In genomic region chr16:11205754-11206459, GRCh38 we compare ENCODE assay signal across 12 cellular contexts. TPM values are rescaled to one million over a fixed set of nuclear protein-coding genes. Genes with fewer than 3 reads are reported as not detected.
DNase-seq lines count a peak whose midpoint lies in the region; ATAC-seq, FAIRE-seq and TF ChIP-seq lines count a peak whose summit lies in the region.
"Had no signal": no experiment of that assay in that cellular context is flagged by ENCODE, and none has a peak within 500 bp of the region (broad histone marks: within the 10 kb centered on the region; RNA-seq: fewer than 3 reads in every experiment).

No MANE protein-coding gene starts in this region.

- H3K4me2 ChIP-seq in H1 (ENCODE audit: insufficient read depth in 1 of 2, low read depth in 2 of 2, low read length in 2 of 2) = no peak overlapping the region; a peak in 1 of 4 replicates

- no peak overlapping the region for H3K4me3 ChIP-seq in H1 (ENCODE audit: extremely low read depth in 1 of 4, insufficient read depth in 2 of 4, low read depth in 3 of 4, low read length in 4 of 4)

- TF ChIP-seq CTCF in H1 (IDR thresholded peaks at IDR 0.05; ENCODE audit: control extremely low read depth in 1 of 3, insufficient read depth in 1 of 3, low read depth in 1 of 3, low read length in 3 of 3) = no peak

- no peak for TF ChIP-seq POLR2A in H1 (IDR thresholded peaks at IDR 0.05; ENCODE audit: control extremely low read depth in 1 of 2, low read depth in 2 of 2, low read length in 2 of 2)

- H3K27ac Mint-ChIP-seq in activated CD4-positive, alpha-beta T cell treated with anti-CD3 and anti-CD28 coated beads, Interleukin-2, amount 10 ng/mL, durations not matched to agents 24 days and 14 days = peak overlapping the region; percentile 91
- peak overlapping the region; percentile 96 for H3K27ac Mint-ChIP-seq in stimulated activated effector memory CD8-positive, alpha-beta T cell treated with anti-CD3 and anti-CD28 coated beads, Interleukin-12 subunit alpha, Interleukin-12 subunit beta, amount 100 ng/mL, for 72 hours

- H3K27me3 ChIP-seq in H1 (replicated peaks in 1 of 4; ENCODE audit: control insufficient read depth in 3 of 4, extremely low read depth in 1 of 4, insufficient read depth in 3 of 4, low read length in 3 of 4) = no peaks in the 10 kb centered on the region; a peak in 1 of 7 replicates

- peaks cover 7 to 25% (median 15%) of the 10 kb centered on the region in 4 experiments for H3K4me1 ChIP-seq in H1 (replicated peaks in 1 of 4; ENCODE audit: control insufficient read depth in 3 of 4, insufficient read depth in 4 of 4, low read length in 3 of 4)

- H4K91ac ChIP-seq in H1 (replicated peaks; ENCODE audit: insufficient read length, low read length) = peak overlapping the region; percentile 79

- H3K18ac ChIP-seq in H1 (ENCODE audit: extremely low read depth, low read length) = no peak overlapping the region

- no peak overlapping the region for H3K14ac ChIP-seq in H1 (ENCODE audit: insufficient read length)

- peaks cover 8% of the 10 kb centered on the region in 2 experiments; a peak in 3 of 4 replicates for H3K9me3 ChIP-seq in H1 (ENCODE audit: insufficient read depth in 2 of 2, low read depth in 1 of 2, low read length in 1 of 2)

- H2AK5ac ChIP-seq in H1 (ENCODE audit: low read depth, low read length) = no peak overlapping the region

- peak overlapping the region; percentile 81; the same call in 1 of the 2 replicates for H2BK12ac ChIP-seq in H1 (ENCODE audit: low read depth, low read length)

- intact Hi-C loops in activated CD4-positive, alpha-beta T cell treated with anti-CD3 and anti-CD28 coated beads, Interleukin-2, amount 10 ng/mL, durations not matched to agents 24 days and 14 days (cut with micrococcal nuclease) = no loop called here

- no peak overlapping the region for H3K27ac ChIP-seq in H1 (ENCODE audit: low read depth, low read length)

- no peak overlapping the region for H2BK120ac ChIP-seq in H1 (replicated peaks; ENCODE audit: low read depth, low read length)

- TF ChIP-seq RAD21 in H1 (IDR thresholded peaks at IDR 0.05 in 1 of 2, conservative IDR thresholded peaks at IDR 0.05 in 1 of 2; ENCODE audit: low read depth in 2 of 2, low read length in 2 of 2) = no peak

- H3K79me2 ChIP-seq in H1 (ENCODE audit: control insufficient read depth in 1 of 2, insufficient read depth in 2 of 2, low read length in 2 of 2) = no peaks in the 10 kb centered on the region

- CTCF ChIA-PET in H1 (lab: Charles Lee; ENCODE audit: partially characterized antibody) = interaction anchor here (0.7 to 4.0 kb wide), 9 partner anchors 13 to 413 kb away, joined by 3 to 28 read pairs (median 4); partner anchors contain the start of gene SOCS1

- peak; percentile 44 for ATAC-seq in stimulated activated effector memory CD8-positive, alpha-beta T cell treated with anti-CD3 and anti-CD28 coated beads, Interleukin-12 subunit alpha, Interleukin-12 subunit beta, amount 100 ng/mL, for 72 hours

- no peak for DNase-seq in activated CD4-positive, alpha-beta T cell treated with anti-CD3 and anti-CD28 coated beads, Interleukin-2, amount 10 ng/mL, durations not matched to agents 24 days and 14 days
- DNase-seq in activated CD4-positive, alpha-beta T cell treated with anti-CD3 and anti-CD28 coated beads for 48 hours = no peak
- peak; percentile 54 for DNase-seq in M059J (ENCODE audit: low read depth)
- no peak for DNase-seq in H1 (ENCODE audit: low read depth in 1 of 2, low spot score in 2 of 2)
- no peak for DNase-seq in stimulated activated effector memory CD8-positive, alpha-beta T cell treated with anti-CD3 and anti-CD28 coated beads, Interleukin-12 subunit alpha, Interleukin-12 subunit beta, amount 100 ng/mL, for 72 hours (ENCODE audit: low spot score in 2 of 2)
- DNase-seq in SIG-M5 (lab: John Stamatoyannopoulos, UW) = no peak
- DNase-seq in NCI-H2196 treated with DMSO at 0.1 percent for 48 hours (lab: John Stamatoyannopoulos, UW; ENCODE audit: unreplicated experiment) = no peak
- DNase-seq in nucleus accumbens (lab: John Stamatoyannopoulos, UW) = no peak
- DNase-seq: effector CD4-positive, alpha-beta T cell; NCI-H1092 had no signal

- H3K23me2 ChIP-seq in H1 (ENCODE audit: low read depth, low read length) = no peaks in the 10 kb centered on the region

- H3K27me3 Mint-ChIP-seq in activated CD4-positive, alpha-beta T cell treated with anti-CD3 and anti-CD28 coated beads, Interleukin-2, amount 10 ng/mL, durations not matched to agents 24 days and 14 days = no peaks in the 10 kb centered on the region

- H3K9ac ChIP-seq in H1 (replicated peaks in 1 of 4; ENCODE audit: extremely low read depth in 1 of 4, low read depth in 3 of 4, low read length in 3 of 4) = no peak overlapping the region

- no peak overlapping the region for H3K56ac ChIP-seq in H1 (replicated peaks; ENCODE audit: insufficient read length, low read depth, low read length)

- H3K9me3 Mint-ChIP-seq in activated CD4-positive, alpha-beta T cell treated with anti-CD3 and anti-CD28 coated beads, Interleukin-2, amount 10 ng/mL, durations not matched to agents 24 days and 14 days = peaks cover 6% of the 10 kb centered on the region
- no peaks in the 10 kb centered on the region for H3K9me3 Mint-ChIP-seq in stimulated activated effector memory CD8-positive, alpha-beta T cell treated with anti-CD3 and anti-CD28 coated beads, Interleukin-12 subunit alpha, Interleukin-12 subunit beta, amount 100 ng/mL, for 72 hours
- H3K9me3 Mint-ChIP-seq: neural crest cell had no signal

- no peaks in the 10 kb centered on the region for H4K20me1 ChIP-seq in H1 (replicated peaks in 1 of 2; ENCODE audit: control insufficient read depth in 1 of 2, insufficient read depth in 2 of 2, low read length in 2 of 2)

- peak overlapping the region; percentile 36 for H3K4me3 Mint-ChIP-seq in activated CD4-positive, alpha-beta T cell treated with anti-CD3 and anti-CD28 coated beads, Interleukin-2, amount 10 ng/mL, durations not matched to agents 24 days and 14 days
- H3K4me3 Mint-ChIP-seq in stimulated activated effector memory CD8-positive, alpha-beta T cell treated with anti-CD3 and anti-CD28 coated beads, Interleukin-12 subunit alpha, Interleukin-12 subunit beta, amount 100 ng/mL, for 72 hours = peak overlapping the region; percentile 58
- H3K4me3 Mint-ChIP-seq: neural crest cell had no signal

- H2BK5ac ChIP-seq in H1 (ENCODE audit: low read depth, low read length) = peak overlapping the region; percentile 75; the same call in 1 of the 2 replicates

- FAIRE-seq in H1 (lab: Jason Lieb, UNC) = no peak
- FAIRE-seq: TTC549 had no signal

- H3K36me3 ChIP-seq in H1 (ENCODE audit: control insufficient read depth in 2 of 4, insufficient read depth in 4 of 4, low read length in 3 of 4) = no peaks in the 10 kb centered on the region

- H3K23ac ChIP-seq in H1 (ENCODE audit: insufficient read length) = no peak overlapping the region

- POLR2A ChIA-PET in H1 (lab: Charles Lee; ENCODE audit: partially characterized antibody) = interaction anchor here (0.7 to 1.4 kb wide), 5 partner anchors 10 to 120 kb away, joined by 3 read pairs; no protein-coding TSS in a partner anchor

- peak overlapping the region; percentile 57 for H3K4ac ChIP-seq in H1 (replicated peaks; ENCODE audit: insufficient read length, low read depth, low read length)

- peaks cover 44% of the 10 kb centered on the region for H3K4me1 Mint-ChIP-seq in activated CD4-positive, alpha-beta T cell treated with anti-CD3 and anti-CD28 coated beads, Interleukin-2, amount 10 ng/mL, durations not matched to agents 24 days and 14 days
- peaks cover 63% of the 10 kb centered on the region for H3K4me1 Mint-ChIP-seq in stimulated activated effector memory CD8-positive, alpha-beta T cell treated with anti-CD3 and anti-CD28 coated beads, Interleukin-12 subunit alpha, Interleukin-12 subunit beta, amount 100 ng/mL, for 72 hours

- no peak overlapping the region for H4K5ac ChIP-seq in H1 (ENCODE audit: insufficient read length, low read depth, low read length)

- H3K79me1 ChIP-seq in H1 (ENCODE audit: low read depth, low read length) = no peaks in the 10 kb centered on the region

- peak overlapping the region; percentile 21; the same call in 1 of the 2 replicates for H2AFZ ChIP-seq in H1 (ENCODE audit: low read length)

- peak overlapping the region; percentile 46; the same call in 1 of the 2 replicates for H4K8ac ChIP-seq in H1 (ENCODE audit: extremely low read depth, insufficient read depth, low read length)

- WGBS in H1 (ENCODE audit: extremely low coverage in 1 of 2, insufficient coverage in 1 of 2, insufficient read length in 1 of 2, insufficient replicate concordance in 2 of 2, low coverage in 1 of 2, low lambda C conversion rate in 2 of 2, missing lambda C conversion rate in 1 of 2), 2 experiments = 74% methylated on average over 11 of the region's 11 CpGs; no CpG with 5 or more reads in 1 of the 2 experiments

- peaks cover 5% of the 10 kb centered on the region for H3K36me3 Mint-ChIP-seq in activated CD4-positive, alpha-beta T cell treated with anti-CD3 and anti-CD28 coated beads, Interleukin-2, amount 10 ng/mL, durations not matched to agents 24 days and 14 days (ENCODE audit: low read depth)
- H3K36me3 Mint-ChIP-seq in stimulated activated effector memory CD8-positive, alpha-beta T cell treated with anti-CD3 and anti-CD28 coated beads, Interleukin-12 subunit alpha, Interleukin-12 subunit beta, amount 100 ng/mL, for 72 hours = no peaks in the 10 kb centered on the region

- TF ChIP-seq EP300 in H1 (IDR thresholded peaks at IDR 0.05; ENCODE audit: borderline replicate concordance in 1 of 2, low read depth in 2 of 2, low read length in 2 of 2) = no peak

- H2BK15ac ChIP-seq in H1 (ENCODE audit: low read length) = no peak overlapping the region

- H2BK20ac ChIP-seq in H1 (ENCODE audit: low read length) = no peak overlapping the region

TF ChIP-seq in H1, 55 proteins besides CTCF, POLR2A, EP300 and RAD21 (continues in another document):
- TF ChIP-seq FOSL1 (IDR thresholded peaks at IDR 0.05; ENCODE audit: insufficient read depth, low read depth, low read length) (no peak), HDAC2 (IDR thresholded peaks at IDR 0.05; ENCODE audit: borderline replicate concordance in 1 of 2, low read depth in 2 of 2, low read length in 2 of 2) (no peak), SP2 (IDR thresholded peaks at IDR 0.05; ENCODE audit: low read length) (no peak), RXRA (IDR thresholded peaks at IDR 0.05; ENCODE audit: insufficient read depth, low read depth, low read length) (no peak)

RNA-seq across cellular contexts. Expression of gene SOCS1, which starts 50.1 kb away (rescaled TPM):
- 152 and 153 TPM in 2 replicates for total RNA-seq in activated CD4-positive, alpha-beta T cell treated with anti-CD3 and anti-CD28 coated beads, Interleukin-2, amount 10 ng/mL, durations not matched to agents 24 days and 14 days
- 6.6 and 8.3 TPM in 2 replicates for total RNA-seq in M059J (2014; rRNA removed; shearing (Covaris generic))
- total RNA-seq in H1 (2021; fragmentation: NEBNext Ultra II Directional; extraction: Animal tissue kit (Norgen Biotek cat#: 25700)) = 48.9 and 49.8 TPM in 2 replicates
- 21.0 and 46.5 TPM in 2 replicates for polyA plus RNA-seq in H1 (2011; rRNA removed)
- 17.0 TPM for polyA plus RNA-seq in H1 (2011; cell fraction: cytosol; rRNA removed)
- 36.0 TPM for polyA plus RNA-seq in H1 (2011; cell fraction: nucleus; rRNA removed)
- 9.9 to 28.9 TPM (median 25.5 TPM) in 4 replicates for polyA plus RNA-seq in H1 (2012, experiment 1 of 2)
- polyA plus RNA-seq in H1 (2012, experiment 2 of 2) = 20.5 TPM
- 83.3 TPM for polyA plus RNA-seq in H1 (2013, experiment 1 of 2)
- 90.5 TPM for polyA plus RNA-seq in H1 (2013, experiment 2 of 2)
- 1.7 and 4.1 TPM in 2 replicates for polyA minus RNA-seq in H1 (2011; rRNA and poly(A)+ RNA removed)
- polyA minus RNA-seq in H1 (2011; cell fraction: cytosol; rRNA and poly(A)+ RNA removed) = 22.5 TPM
- 60.0 TPM for polyA minus RNA-seq in H1 (2011; cell fraction: nucleus; rRNA and poly(A)+ RNA removed)
